17 cellular contexts compared by ENCODE assay signal in genomic region chr1:201350361-201350725, GRCh38. TPM values are rescaled to one million over a fixed set of nuclear protein-coding genes. Genes with fewer than 3 reads are reported as not detected.
DNase-seq lines count a peak whose midpoint lies in the region; ATAC-seq and TF ChIP-seq lines count a peak whose summit lies in the region.
"Had no signal": no experiment of that assay in that cellular context is flagged by ENCODE, and none has a peak within 500 bp of the region (broad histone marks: within the 10 kb centered on the region; RNA-seq: fewer than 3 reads in every experiment).

No MANE protein-coding gene starts in this region.

- DNase-seq in cardiac septum (ENCODE audit: low spot score) = peak; percentile 67
- DNase-seq in Right ventricle myocardium inferior (ENCODE audit: missing footprints) = no peak
- peak; percentile 2 for DNase-seq in glutamatergic neuron
- peak; percentile 20 for DNase-seq in posterior vena cava (ENCODE audit: low spot score)
- DNase-seq in activated CD4-positive, alpha-beta T cell treated with anti-CD3 and anti-CD28 coated beads for 4 hours = no peak
- DNase-seq in activated T-cell treated with anti-CD3 and anti-CD28 coated beads, Interleukin-2, amount 50 U/mL, for 72 hours = no peak
- no peak for DNase-seq in GM13976 (ENCODE audit: low spot score)
- DNase-seq: Caco-2; CD4-positive, CD25-positive, alpha-beta regulatory T cell; CD8-positive, alpha-beta T cell; DMS153; DND-41; H9 had no signal

- H3K36me3 Mint-ChIP-seq in glutamatergic neuron (ENCODE audit: unreplicated experiment) = no peaks in the 10 kb centered on the region
- H3K36me3 Mint-ChIP-seq in activated T-cell treated with anti-CD3 and anti-CD28 coated beads, Interleukin-2, amount 50 U/mL, for 72 hours (ENCODE audit: insufficient read depth in 2 of 2) = no peaks in the 10 kb centered on the region
- H3K36me3 Mint-ChIP-seq: CD4-positive, CD25-positive, alpha-beta regulatory T cell; CD8-positive, alpha-beta T cell had no signal

- TF ChIP-seq CTCF in glutamatergic neuron (IDR thresholded peaks at IDR 0.05; ENCODE audit: partially characterized antibody, unreplicated experiment) (no peak), GM13976 (IDR thresholded peaks at IDR 0.05; ENCODE audit: borderline replicate concordance, control extremely low read depth, extremely low read depth, insufficient read depth, missing control alignments) (no peak)

- in situ Hi-C loops in GM13976 (cut with MboI; ENCODE audit: low sequenced_read_pairs, unreplicated experiment) = no loop called here

- no peak overlapping the region for H3K4me3 Mint-ChIP-seq in glutamatergic neuron (ENCODE audit: unreplicated experiment)
- H3K4me3 Mint-ChIP-seq in activated T-cell treated with anti-CD3 and anti-CD28 coated beads, Interleukin-2, amount 50 U/mL, for 72 hours = no peak overlapping the region
- H3K4me3 Mint-ChIP-seq: B cell; CD4-positive, CD25-positive, alpha-beta regulatory T cell; CD8-positive, alpha-beta T cell; GM23338; H9 had no signal

- H3K4me1 Mint-ChIP-seq in glutamatergic neuron (ENCODE audit: low read depth, unreplicated experiment) = peaks cover 16% of the 10 kb centered on the region
- H3K4me1 Mint-ChIP-seq in activated T-cell treated with anti-CD3 and anti-CD28 coated beads, Interleukin-2, amount 50 U/mL, for 72 hours (ENCODE audit: low read depth) = no peaks in the 10 kb centered on the region
- H3K4me1 Mint-ChIP-seq: B cell; CD4-positive, CD25-positive, alpha-beta regulatory T cell had no signal

- intact Hi-C loops in cardiac septum (cut with DNase I) (no loop called here), Right ventricle myocardium inferior (cut with DNase I) (no loop called here), posterior vena cava (cut with DNase I) (no loop called here)

- ATAC-seq in Right ventricle myocardium inferior = no peak
- no peak for ATAC-seq in activated T-cell treated with anti-CD3 and anti-CD28 coated beads, Interleukin-2, amount 50 U/mL, for 72 hours (replicated peaks in 1 of 2)
- ATAC-seq: CD8-positive, alpha-beta T cell; GM23338; HCT116 had no signal

- H3K9me3 Mint-ChIP-seq in glutamatergic neuron (ENCODE audit: unreplicated experiment) = peaks cover 1% of the 10 kb centered on the region
- no peaks in the 10 kb centered on the region for H3K9me3 Mint-ChIP-seq in activated T-cell treated with anti-CD3 and anti-CD28 coated beads, Interleukin-2, amount 50 U/mL, for 72 hours
- H3K9me3 Mint-ChIP-seq: CD8-positive, alpha-beta T cell; GM23338; H9 had no signal

- no peak overlapping the region for H3K27ac Mint-ChIP-seq in glutamatergic neuron (ENCODE audit: unreplicated experiment)
- H3K27ac Mint-ChIP-seq in activated T-cell treated with anti-CD3 and anti-CD28 coated beads, Interleukin-2, amount 50 U/mL, for 72 hours = no peak overlapping the region
- H3K27ac Mint-ChIP-seq: B cell; CD8-positive, alpha-beta T cell; GM23338; H9 had no signal

- H3K27me3 Mint-ChIP-seq in glutamatergic neuron (ENCODE audit: unreplicated experiment) = peaks cover 8% of the 10 kb centered on the region
- H3K27me3 Mint-ChIP-seq in activated T-cell treated with anti-CD3 and anti-CD28 coated beads, Interleukin-2, amount 50 U/mL, for 72 hours (ENCODE audit: low read depth) = peaks cover 22% of the 10 kb centered on the region

RNA-seq across cellular contexts. Expression of gene TNNT2, which starts 27.1 kb away (rescaled TPM):
- total RNA-seq in cardiac septum (8,017 TPM), Right ventricle myocardium inferior (9,445 TPM), glutamatergic neuron (ENCODE audit: unreplicated experiment) (not detected), posterior vena cava (not detected)
- not detected for total RNA-seq in activated T-cell treated with anti-CD3 and anti-CD28 coated beads, Interleukin-2, amount 50 U/mL, for 72 hours
- total RNA-seq: B cell; CD4-positive, CD25-positive, alpha-beta regulatory T cell; CD8-positive, alpha-beta T cell; H4 had no signal

RNA-seq across cellular contexts. Expression of gene LAD1, which starts 48.8 kb away (rescaled TPM):
- total RNA-seq in cardiac septum (12.4 TPM), Right ventricle myocardium inferior (2.4 TPM), glutamatergic neuron (ENCODE audit: unreplicated experiment) (0.25 TPM), posterior vena cava (under 1 TPM in 1 of 2 donors, not detected in 1; 0.29 TPM)
- not detected for total RNA-seq in activated T-cell treated with anti-CD3 and anti-CD28 coated beads, Interleukin-2, amount 50 U/mL, for 72 hours
- total RNA-seq: CD4-positive, CD25-positive, alpha-beta regulatory T cell; CD8-positive, alpha-beta T cell; H4 had no signal

Comparison
In these comparisons a context has a peak if more than half of its experiments do, and no peak if none do; other contexts are left out.
1. DNase-seq: peak in cardiac septum (single experiment), glutamatergic neuron (single experiment) and posterior vena cava (single experiment); none in Right ventricle myocardium inferior (single experiment), activated CD4-positive, alpha-beta T cell treated with anti-CD3 and anti-CD28 coated beads for 4 hours (0 of 2), activated T-cell treated with anti-CD3 and anti-CD28 coated beads, Interleukin-2, amount 50 U/mL, for 72 hours (0 of 2) and GM13976 (single experiment).
2. RNA of gene TNNT2, which starts 27.1 kb away (total RNA-seq): 9,445 TPM in Right ventricle myocardium inferior (single experiment) and 8,017 TPM in cardiac septum (single experiment); not detected in posterior vena cava, not detected in glutamatergic neuron (single experiment) and not detected in activated T-cell treated with anti-CD3 and anti-CD28 coated beads, Interleukin-2, amount 50 U/mL, for 72 hours; every median in the first group is over 1,000 times any median in the second.